ENCODE assay signal across 23 cellular contexts in the genomic region with DNA sequence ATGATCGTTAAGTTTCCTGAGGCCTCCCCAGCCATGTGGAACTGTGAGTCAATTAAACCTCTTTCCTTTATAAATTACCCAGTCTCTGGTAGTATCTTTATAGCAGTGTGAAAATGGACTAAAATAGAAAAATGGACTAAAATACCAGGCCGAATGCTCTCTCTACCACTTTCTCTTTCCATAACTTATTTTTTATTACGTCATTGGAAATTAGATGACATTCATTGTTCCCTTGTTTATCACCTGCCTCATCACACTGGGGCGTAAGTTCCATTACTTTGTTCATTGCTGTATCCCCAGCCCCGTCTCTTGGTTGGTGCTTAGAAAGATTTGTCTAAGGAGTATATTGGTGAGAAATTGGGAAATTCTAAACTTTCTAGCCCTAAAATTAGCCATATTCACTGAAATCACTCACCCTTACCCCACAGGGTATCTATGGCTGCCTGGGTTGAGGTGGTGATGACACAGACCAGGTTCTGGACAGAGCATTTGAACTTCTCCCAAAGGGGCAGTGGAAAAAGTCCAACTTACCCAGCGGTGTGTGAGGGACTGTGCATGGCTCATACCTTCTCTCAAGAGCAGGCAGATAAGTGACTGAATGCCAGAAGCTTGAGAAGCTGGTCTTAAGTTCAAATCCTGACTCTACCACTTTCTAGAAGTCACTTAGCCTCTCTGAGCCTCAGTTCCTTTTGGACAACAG.
"Had no signal": no experiment of that assay in that cellular context is flagged by ENCODE, and none has a peak within 500 bp of the region (broad histone marks: within the 10 kb centered on the region; RNA-seq: fewer than 3 reads in every experiment).

No MANE protein-coding gene starts in this region.

- H3K4me2 ChIP-seq: hepatocyte, smooth muscle cell had no signal

- H3K36me3 ChIP-seq: esophagus squamous epithelium, gastroesophageal sphincter, neutrophil, tibial artery, upper lobe of right lung, vagina had no signal

- ATAC-seq: gastroesophageal sphincter; left colon; naive thymus-derived CD4-positive, alpha-beta T cell; stimulated activated effector memory CD8-positive, alpha-beta T cell treated with anti-CD3 and anti-CD28 coated beads, Interleukin-12 subunit alpha, Interleukin-12 subunit beta, amount 100 ng/mL, for 72 hours; upper lobe of right lung had no signal

- H2AFZ ChIP-seq: hepatocyte had no signal

- H3K27ac ChIP-seq: coronary artery, dorsolateral prefrontal cortex, epithelial cell of prostate, esophagus squamous epithelium, gastroesophageal sphincter, hepatocyte, neutrophil, tibial artery, upper lobe of right lung, vagina had no signal

- H3K4me3 ChIP-seq: coronary artery, dorsolateral prefrontal cortex, esophagus squamous epithelium, gastroesophageal sphincter, hepatocyte, smooth muscle cell, tibial artery, upper lobe of right lung, vagina had no signal

- H3K27me3 ChIP-seq: dorsolateral prefrontal cortex, gastroesophageal sphincter, hepatocyte, tibial artery, upper lobe of right lung, vagina had no signal

- FAIRE-seq: kidney had no signal

- H3K9me3 ChIP-seq: esophagus squamous epithelium, neutrophil, tibial artery, upper lobe of right lung, vagina had no signal

- DNase-seq: dorsolateral prefrontal cortex; effector memory CD4-positive, alpha-beta T cell; esophagus squamous epithelium; foreskin fibroblast; glutamatergic neuron; kidney; left colon; mammary epithelial cell; naive thymus-derived CD4-positive, alpha-beta T cell; nephron progenitor cell; posterior cingulate gyrus; stimulated activated CD4-positive, alpha-beta T cell treated with anti-CD3 and anti-CD28 coated beads, Interleukin-4, amount 100 ng/mL, for 1 hour; stimulated activated CD8-positive, alpha-beta memory T cell treated with anti-CD3 and anti-CD28 coated beads, Interleukin-4, amount 100 ng/mL, for 48 hours; tibial artery; upper lobe of right lung had no signal

- H3K4me1 ChIP-seq: esophagus squamous epithelium, gastroesophageal sphincter, tibial artery, upper lobe of right lung, vagina had no signal

- H3K79me2 ChIP-seq: hepatocyte had no signal
